25 cellular contexts compared by ENCODE assay signal in the genomic region with DNA sequence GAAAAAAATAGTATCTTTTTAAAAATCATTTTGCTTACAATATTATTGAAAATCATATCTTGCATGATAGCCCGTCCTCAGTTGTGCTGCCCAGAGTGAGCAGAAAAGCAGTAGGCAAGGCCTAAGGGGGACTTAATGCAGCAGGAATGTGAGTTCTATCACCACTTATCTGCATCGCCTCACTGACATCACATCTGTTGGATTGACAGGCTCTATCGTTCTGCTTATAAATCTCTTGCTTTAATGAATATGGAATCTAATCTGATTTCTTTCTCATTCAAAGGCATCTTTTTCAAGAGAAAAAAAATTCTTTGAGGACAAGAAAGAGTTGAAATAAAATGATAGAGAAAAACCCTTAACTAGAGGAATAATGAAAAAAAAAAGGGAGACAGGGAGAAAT.
"Had no signal": no experiment of that assay in that cellular context is flagged by ENCODE, and none has a peak within 500 bp of the region (broad histone marks: within the 10 kb centered on the region; RNA-seq: fewer than 3 reads in every experiment).

No MANE protein-coding gene starts in this region.

- H3K27ac ChIP-seq: colonic mucosa, coronary artery, dorsolateral prefrontal cortex, epithelial cell of prostate, esophagus muscularis mucosa, esophagus squamous epithelium, foreskin keratinocyte, gastrocnemius medialis, gastroesophageal sphincter, heart left ventricle, heart right ventricle had no signal

- H3K27ac Mint-ChIP-seq: dendritic cell treated with granulocyte-macrophage colony-stimulating factor and Interleukin-4, amounts not matched to agents 40 ng/mL and 50 ng/mL, for 4 days; effector memory CD8-positive, alpha-beta T cell; endodermal cell had no signal

- H3K36me3 ChIP-seq: colonic mucosa, esophagus muscularis mucosa, esophagus squamous epithelium, gastrocnemius medialis, gastroesophageal sphincter, heart left ventricle, heart right ventricle had no signal

- H3K4me3 Mint-ChIP-seq: dendritic cell treated with granulocyte-macrophage colony-stimulating factor and Interleukin-4, amounts not matched to agents 40 ng/mL and 50 ng/mL, for 4 days; effector memory CD8-positive, alpha-beta T cell; endodermal cell had no signal

- DNase-seq: colonic mucosa; cortex of kidney; dermis blood vessel endothelial cell; dorsolateral prefrontal cortex; effector CD4-positive, alpha-beta T cell; effector CD8-positive, alpha-beta T cell; effector memory CD4-positive, alpha-beta T cell; effector memory CD8-positive, alpha-beta T cell; endodermal cell; erythroblast; esophagus squamous epithelium; foreskin fibroblast; foreskin keratinocyte; foreskin melanocyte; gastrocnemius medialis; glutamatergic neuron; head of caudate nucleus; heart left ventricle; heart right ventricle had no signal

- H3K4me1 Mint-ChIP-seq: endodermal cell had no signal

- H3K9me3 ChIP-seq: colonic mucosa, esophagus muscularis mucosa, esophagus squamous epithelium, gastrocnemius medialis, gastroesophageal sphincter, heart left ventricle, heart right ventricle had no signal

- H3K27me3 Mint-ChIP-seq: dendritic cell treated with granulocyte-macrophage colony-stimulating factor and Interleukin-4, amounts not matched to agents 40 ng/mL and 50 ng/mL, for 4 days had no signal

- H3K27me3 ChIP-seq: colonic mucosa, dorsolateral prefrontal cortex, esophagus muscularis mucosa, esophagus squamous epithelium, gastrocnemius medialis, gastroesophageal sphincter, heart left ventricle, heart right ventricle had no signal

- ATAC-seq: effector memory CD8-positive, alpha-beta T cell; esophagus mucosa; foreskin keratinocyte; gastrocnemius medialis; gastroesophageal sphincter; heart left ventricle; heart right ventricle had no signal

- H3K4me1 ChIP-seq: colonic mucosa, esophagus muscularis mucosa, foreskin keratinocyte, gastrocnemius medialis, gastroesophageal sphincter, heart left ventricle, heart right ventricle had no signal

- H3K9me3 Mint-ChIP-seq: dendritic cell treated with granulocyte-macrophage colony-stimulating factor and Interleukin-4, amounts not matched to agents 40 ng/mL and 50 ng/mL, for 4 days; endodermal cell had no signal

- H3K4me3 ChIP-seq: colonic mucosa, coronary artery, dorsolateral prefrontal cortex, esophagus muscularis mucosa, esophagus squamous epithelium, gastrocnemius medialis, gastroesophageal sphincter, heart left ventricle, heart right ventricle had no signal
